9 cellular contexts compared by ENCODE assay signal in genomic region chr11:534197-534591, GRCh38. TPM values are rescaled to one million over a fixed set of nuclear protein-coding genes. Genes with fewer than 3 reads are reported as not detected.
DNase-seq lines count a peak whose midpoint lies in the region; ATAC-seq and TF ChIP-seq lines count a peak whose summit lies in the region.
"Had no signal": no experiment of that assay in that cellular context is flagged by ENCODE, and none has a peak within 500 bp of the region (broad histone marks: within the 10 kb centered on the region; RNA-seq: fewer than 3 reads in every experiment).

No MANE protein-coding gene starts in this region.

- H4K20me1 ChIP-seq in MM.1S (ENCODE audit: insufficient read depth, low read length), result no peaks in the 10 kb centered on the region

- H3K27ac Mint-ChIP-seq in natural killer cell treated with Interleukin-12 subunit alpha and Interleukin-12 subunit beta and Interleukin-15 and Interleukin-18, amount 100 ng/mL, for 72 hours, result no peak overlapping the region

- H3K4me3 ChIP-seq in AG04450 (ENCODE audit: low read depth, low read length), result peak overlapping the region; percentile 73
- H3K4me3 ChIP-seq in MM.1S (ENCODE audit: low read length), result peak overlapping the region; percentile 83
- H3K4me3 ChIP-seq in effector memory CD4-positive, alpha-beta T cell (ENCODE audit: insufficient read depth, low read depth, low read length, poor library complexity, severe bottlenecking), result peak overlapping the region; percentile 54

- no peaks in the 10 kb centered on the region for H3K36me3 Mint-ChIP-seq in natural killer cell treated with Interleukin-12 subunit alpha and Interleukin-12 subunit beta and Interleukin-15 and Interleukin-18, amount 100 ng/mL, for 72 hours

- peak overlapping the region; percentile 87; the same call in 1 of the 2 replicates for H3K9ac ChIP-seq in MM.1S (ENCODE audit: low read length)

- POLR2A ChIA-PET in AG04450 (lab: Yijun Ruan, JAX), result no interaction called here

- no peaks in the 10 kb centered on the region for H3K36me3 ChIP-seq in MM.1S (replicated peaks; ENCODE audit: insufficient read depth, low read length)
- H3K36me3 ChIP-seq in effector memory CD4-positive, alpha-beta T cell (ENCODE audit: control insufficient read depth, insufficient read depth, low read length), result peaks cover 16% of the 10 kb centered on the region

- no peaks in the 10 kb centered on the region for H3K9me3 Mint-ChIP-seq in natural killer cell treated with Interleukin-12 subunit alpha and Interleukin-12 subunit beta and Interleukin-15 and Interleukin-18, amount 100 ng/mL, for 72 hours

- CTCF ChIA-PET in AG04450 (lab: Charles Lee), result interaction anchor here (0.6 to 1.0 kb wide), 4 partner anchors 15 to 166 kb away, joined by 3 to 4 read pairs (median 3); no protein-coding TSS in a partner anchor

- no peak for ATAC-seq in natural killer cell treated with Interleukin-12 subunit alpha and Interleukin-12 subunit beta and Interleukin-15 and Interleukin-18, amount 100 ng/mL, for 72 hours
- ATAC-seq in GM21515 (IDR thresholded peaks at IDR 0.05; ENCODE audit: unreplicated experiment), result no peak

- H3K9me3 ChIP-seq in AG04450 (ENCODE audit: control insufficient read depth, insufficient read depth, low read length), result no peaks in the 10 kb centered on the region; the same call in 1 of the 2 replicates
- H3K9me3 ChIP-seq in MM.1S (replicated peaks; ENCODE audit: insufficient read depth, low read length), result no peaks in the 10 kb centered on the region
- H3K9me3 ChIP-seq in effector memory CD4-positive, alpha-beta T cell (ENCODE audit: control insufficient read depth, low read length), result no peaks in the 10 kb centered on the region

- no peak for TF ChIP-seq CTCF in AG04450 (IDR thresholded peaks at IDR 0.05; ENCODE audit: low read depth, low read length)
- TF ChIP-seq CTCF in MM.1S (IDR thresholded peaks at IDR 0.05; ENCODE audit: low read length), result no peak

- H3K4me3 Mint-ChIP-seq in natural killer cell treated with Interleukin-12 subunit alpha and Interleukin-12 subunit beta and Interleukin-15 and Interleukin-18, amount 100 ng/mL, for 72 hours, result peak overlapping the region; percentile 66

- H3K27me3 ChIP-seq in AG04450 (ENCODE audit: control insufficient read depth, insufficient read depth, low read length), result no peaks in the 10 kb centered on the region
- H3K27me3 ChIP-seq in MM.1S (replicated peaks; ENCODE audit: insufficient read depth, low read length), result no peaks in the 10 kb centered on the region
- H3K27me3 ChIP-seq in effector memory CD4-positive, alpha-beta T cell (replicated peaks; ENCODE audit: control insufficient read depth, insufficient read depth, low read length, poor library complexity, severe bottlenecking), result no peaks in the 10 kb centered on the region

- H3K4me1 Mint-ChIP-seq in natural killer cell treated with Interleukin-12 subunit alpha and Interleukin-12 subunit beta and Interleukin-15 and Interleukin-18, amount 100 ng/mL, for 72 hours (ENCODE audit: low read depth in 2 of 2), result peaks cover 5 to 10% of the 10 kb centered on the region in 2 donors

- H3K4me1 ChIP-seq in MM.1S (ENCODE audit: low read length), result peaks cover 19% of the 10 kb centered on the region
- H3K4me1 ChIP-seq in effector memory CD4-positive, alpha-beta T cell (ENCODE audit: control insufficient read depth, insufficient read depth, low read length, poor library complexity, severe bottlenecking), result peaks cover 33% of the 10 kb centered on the region

- peaks cover 18% of the 10 kb centered on the region for H3K79me2 ChIP-seq in MM.1S (ENCODE audit: low read length)

- no peaks in the 10 kb centered on the region for H3K27me3 Mint-ChIP-seq in natural killer cell treated with Interleukin-12 subunit alpha and Interleukin-12 subunit beta and Interleukin-15 and Interleukin-18, amount 100 ng/mL, for 72 hours

- no peak overlapping the region for H3K27ac ChIP-seq in AG04450 (ENCODE audit: low read depth, low read length)
- H3K27ac ChIP-seq in MM.1S (ENCODE audit: low read length), result peak overlapping the region; percentile 62; the same call in 1 of the 2 replicates
- peak overlapping the region; percentile 35 for H3K27ac ChIP-seq in effector memory CD4-positive, alpha-beta T cell (ENCODE audit: insufficient read depth, low read length, poor library complexity, severe bottlenecking)

- no peaks in the 10 kb centered on the region for H3K9me2 ChIP-seq in MM.1S (replicated peaks; ENCODE audit: insufficient read depth, low read length)

- H3K4me2 ChIP-seq in MM.1S (ENCODE audit: low read depth, low read length), result peak overlapping the region; percentile 63

- no peak for DNase-seq in AG04450 (ENCODE audit: low read depth, low spot score)
- DNase-seq in MM.1S, result no peak
- no peak for DNase-seq in effector memory CD4-positive, alpha-beta T cell
- DNase-seq in natural killer cell treated with Interleukin-12 subunit alpha and Interleukin-12 subunit beta and Interleukin-15 and Interleukin-18, amount 100 ng/mL, for 72 hours (ENCODE audit: low spot score), result no peak
- DNase-seq in NCI-H146 treated with DMSO at 0.1 percent for 48 hours (lab: John Stamatoyannopoulos, UW; ENCODE audit: unreplicated experiment), result no peak
- DNase-seq in foreskin melanocyte, result no peak
- DNase-seq in NCI-H187 treated with DMSO at 0.1 percent for 48 hours (lab: John Stamatoyannopoulos, UW), result no peak
- DNase-seq: NCI-H1092 had no signal

- H2AFZ ChIP-seq in MM.1S (ENCODE audit: low read length), result no peak overlapping the region

- H3F3A ChIP-seq in MM.1S (ENCODE audit: insufficient read depth, low read length), result peaks cover 16% of the 10 kb centered on the region

RNA-seq across cellular contexts. Expression of gene HRAS, which starts 1.2 kb away (rescaled TPM):
- 44.7 and 58.7 TPM in 2 replicates for polyA plus RNA-seq in AG04450 (2011; rRNA removed)
- polyA minus RNA-seq in AG04450 (2011; rRNA and poly(A)+ RNA removed), result 57.0 and 71.2 TPM in 2 replicates
- total RNA-seq in natural killer cell treated with Interleukin-12 subunit alpha and Interleukin-12 subunit beta and Interleukin-15 and Interleukin-18, amount 100 ng/mL, for 72 hours, result 10 to 100 TPM; 33.6 to 83.5 TPM

RNA-seq across cellular contexts. Expression of gene LRRC56, which starts 3.1 kb away (rescaled TPM):
- 0.86 and 1.5 TPM in 2 replicates for polyA plus RNA-seq in AG04450 (2011; rRNA removed)
- 0.48 and 0.83 TPM in 2 replicates for polyA minus RNA-seq in AG04450 (2011; rRNA and poly(A)+ RNA removed)
- 1 to 10 TPM in 1 of 2 donors, under 1 TPM in 1; 0.98 to 1.8 TPM for total RNA-seq in natural killer cell treated with Interleukin-12 subunit alpha and Interleukin-12 subunit beta and Interleukin-15 and Interleukin-18, amount 100 ng/mL, for 72 hours

RNA-seq across cellular contexts. Expression of gene LMNTD2, which starts 26.3 kb away (rescaled TPM):
- polyA plus RNA-seq in AG04450 (2011; rRNA removed), result 0.32 and 0.67 TPM in 2 replicates
- polyA minus RNA-seq in AG04450 (2011; rRNA and poly(A)+ RNA removed), result not detected in 2 replicates
- total RNA-seq in natural killer cell treated with Interleukin-12 subunit alpha and Interleukin-12 subunit beta and Interleukin-15 and Interleukin-18, amount 100 ng/mL, for 72 hours, result 1 to 10 TPM; 1.1 to 2.1 TPM

RNA-seq across cellular contexts. Expression of gene RASSF7, which starts 26.6 kb away (rescaled TPM):
- polyA plus RNA-seq in AG04450 (2011; rRNA removed), result 2.5 and 4.3 TPM in 2 replicates
- polyA minus RNA-seq in AG04450 (2011; rRNA and poly(A)+ RNA removed), result 0.78 and 1.3 TPM in 2 replicates
- total RNA-seq in natural killer cell treated with Interleukin-12 subunit alpha and Interleukin-12 subunit beta and Interleukin-15 and Interleukin-18, amount 100 ng/mL, for 72 hours, result 10 to 100 TPM; 13.3 to 22.9 TPM

RNA-seq across cellular contexts. Expression of gene RNH1, which starts 27.2 kb away (rescaled TPM):
- polyA plus RNA-seq in AG04450 (2011; rRNA removed), result 98.6 and 168 TPM in 2 replicates
- polyA minus RNA-seq in AG04450 (2011; rRNA and poly(A)+ RNA removed), result 54.2 and 75.4 TPM in 2 replicates
- 100 to 1,000 TPM in 1 of 2 donors, 10 to 100 TPM in 1; 89.2 to 113 TPM for total RNA-seq in natural killer cell treated with Interleukin-12 subunit alpha and Interleukin-12 subunit beta and Interleukin-15 and Interleukin-18, amount 100 ng/mL, for 72 hours
